ENCODE assay signal across 8 cellular contexts in the genomic region with DNA sequence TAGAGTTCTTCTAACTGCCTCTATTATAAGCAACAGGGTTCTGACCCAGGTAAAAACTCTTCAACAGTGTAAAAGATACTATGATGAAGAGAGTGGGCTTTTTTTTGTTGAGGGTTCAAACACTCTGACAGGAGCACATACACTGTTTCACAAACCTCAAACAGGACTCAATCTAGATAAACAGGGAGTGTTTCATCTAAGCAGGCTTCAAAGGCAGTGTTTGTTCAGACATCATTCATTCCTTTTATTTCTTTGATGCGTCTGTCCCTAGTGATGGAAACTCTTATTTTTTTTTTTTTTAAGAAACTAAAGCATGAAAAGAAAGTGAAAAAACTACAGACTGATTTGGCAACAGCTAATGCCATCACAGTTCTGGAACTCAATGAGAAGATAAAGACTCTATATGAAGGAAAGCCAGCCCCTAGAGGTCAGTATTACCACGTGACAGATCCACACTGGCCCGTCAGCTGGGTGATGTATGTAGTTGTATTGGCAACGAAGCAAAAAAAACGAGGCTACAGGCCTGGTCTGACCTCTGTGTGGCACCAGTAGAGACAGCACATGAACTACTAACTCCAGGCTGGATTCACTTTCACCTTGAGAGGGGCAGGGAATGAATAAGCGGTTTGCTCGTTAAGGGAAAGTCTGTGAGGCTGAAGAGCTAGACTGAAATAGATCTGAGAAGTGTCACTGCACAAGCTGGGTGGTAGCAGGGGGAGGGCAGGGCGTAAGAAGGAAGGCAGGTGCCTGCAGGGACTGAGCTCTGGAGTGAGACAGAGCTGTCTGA.
DNase-seq lines count a peak whose midpoint lies in the region; FAIRE-seq and TF ChIP-seq lines count a peak whose summit lies in the region.

No MANE protein-coding gene starts in this region.

- peaks cover 18% of the 10 kb centered on the region; the same call in 1 of the 2 replicates for H3K4me1 Mint-ChIP-seq in HFFc6 (ENCODE audit: low read depth)

- no peak overlapping the region for H2BK5ac ChIP-seq in H1 (ENCODE audit: low read depth, low read length)

- POLR2A ChIA-PET in H1 (lab: Charles Lee; ENCODE audit: partially characterized antibody): no interaction called here

- H4K5ac ChIP-seq in H1 (ENCODE audit: insufficient read length, low read depth, low read length): peak overlapping the region; percentile 44

- H2BK20ac ChIP-seq in H1 (ENCODE audit: low read length): no peak overlapping the region

- H3K9me3 ChIP-seq in MM.1S (replicated peaks; ENCODE audit: insufficient read depth, low read length): no peaks in the 10 kb centered on the region
- H3K9me3 ChIP-seq in H1 (ENCODE audit: insufficient read depth in 2 of 2, low read depth in 1 of 2, low read length in 1 of 2): no peaks in the 10 kb centered on the region
- H3K9me3 ChIP-seq in mucosa of rectum (ENCODE audit: control insufficient read depth in 2 of 2, low read length in 2 of 2): no peaks in the 10 kb centered on the region

- H3K9me2 ChIP-seq in MM.1S (replicated peaks; ENCODE audit: insufficient read depth, low read length): no peaks in the 10 kb centered on the region

- peak; percentile 59 for TF ChIP-seq CTCF in HFFc6 (IDR thresholded peaks at IDR 0.05)
- peak; percentile 58 for TF ChIP-seq CTCF in MM.1S (IDR thresholded peaks at IDR 0.05; ENCODE audit: low read length)
- TF ChIP-seq CTCF in H1 (IDR thresholded peaks at IDR 0.05; ENCODE audit: control extremely low read depth in 1 of 3, insufficient read depth in 1 of 3, low read depth in 1 of 3, low read length in 3 of 3): peak; percentile 20 to 53 (median 47)

- TF ChIP-seq POLR2A in GM12891 (IDR thresholded peaks at IDR 0.05; ENCODE audit: low read depth, low read length) (no peak), H1 (IDR thresholded peaks at IDR 0.05; ENCODE audit: control extremely low read depth in 1 of 2, low read depth in 2 of 2, low read length in 2 of 2) (no peak)

- no peak overlapping the region for H4K91ac ChIP-seq in H1 (replicated peaks; ENCODE audit: insufficient read length, low read length)

- FAIRE-seq in GM12891 (lab: Jason Lieb, UNC) (peak; percentile 90), H1 (lab: Jason Lieb, UNC) (peak; percentile 87)

- H3F3A ChIP-seq in MM.1S (ENCODE audit: insufficient read depth, low read length): no peaks in the 10 kb centered on the region

- no peaks in the 10 kb centered on the region for H3K9me3 Mint-ChIP-seq in HFFc6

- CTCF ChIA-PET in H1 (lab: Charles Lee; ENCODE audit: partially characterized antibody): interaction anchor here (0.6 to 5.8 kb wide), 18 partner anchors 9 to 579 kb away, joined by 3 to 53 read pairs (median 3); no protein-coding TSS in a partner anchor

- H3K14ac ChIP-seq in H1 (ENCODE audit: insufficient read length): no peak overlapping the region

- H3K4me3 ChIP-seq in MM.1S (ENCODE audit: low read length): peak overlapping the region; percentile 6; the same call in 1 of the 2 replicates
- H3K4me3 ChIP-seq in H1 (ENCODE audit: extremely low read depth in 1 of 4, insufficient read depth in 2 of 4, low read depth in 3 of 4, low read length in 4 of 4): no peak overlapping the region
- no peak overlapping the region for H3K4me3 ChIP-seq in mucosa of rectum (ENCODE audit: low read length in 2 of 2)

- H3K79me2 ChIP-seq in MM.1S (ENCODE audit: low read length) (no peaks in the 10 kb centered on the region), H1 (ENCODE audit: control insufficient read depth in 1 of 2, insufficient read depth in 2 of 2, low read length in 2 of 2) (no peaks in the 10 kb centered on the region)

- H3K79me1 ChIP-seq in H1 (ENCODE audit: low read depth, low read length): no peaks in the 10 kb centered on the region

- no peak for TF ChIP-seq EP300 in H1 (IDR thresholded peaks at IDR 0.05; ENCODE audit: borderline replicate concordance in 1 of 2, low read depth in 2 of 2, low read length in 2 of 2)

- TF ChIP-seq RAD21 in H1 (IDR thresholded peaks at IDR 0.05 in 1 of 2, conservative IDR thresholded peaks at IDR 0.05 in 1 of 2; ENCODE audit: low read depth in 2 of 2, low read length in 2 of 2): peak; percentile 71 to 74

- H2BK120ac ChIP-seq in H1 (replicated peaks; ENCODE audit: low read depth, low read length): no peak overlapping the region

- H3K18ac ChIP-seq in H1 (ENCODE audit: extremely low read depth, low read length): no peak overlapping the region

- H3K27me3 ChIP-seq in MM.1S (replicated peaks; ENCODE audit: insufficient read depth, low read length): no peaks in the 10 kb centered on the region
- H3K27me3 ChIP-seq in H1 (replicated peaks in 1 of 4; ENCODE audit: control insufficient read depth in 3 of 4, extremely low read depth in 1 of 4, insufficient read depth in 3 of 4, low read length in 3 of 4): no peaks in the 10 kb centered on the region
- no peaks in the 10 kb centered on the region for H3K27me3 ChIP-seq in mucosa of rectum (ENCODE audit: control insufficient read depth in 2 of 2, insufficient read depth in 2 of 2, low read length in 2 of 2)

- peak; percentile 14 for DNase-seq in AG08396 (ENCODE audit: low spot score)
- DNase-seq in GM12891 (ENCODE audit: insufficient read length, low spot score): no peak
- peak; percentile 38 for DNase-seq in HFFc6
- DNase-seq in MM.1S: peak; percentile 90
- DNase-seq in SW480 (ENCODE audit: low spot score): peak; percentile 92
- DNase-seq in H1 (ENCODE audit: low read depth in 1 of 2, low spot score in 2 of 2): peak; percentile 1 to 54
- no peak for DNase-seq in mesenteric fat pad (ENCODE audit: low spot score)

- H2AFZ ChIP-seq in MM.1S (ENCODE audit: low read length) (no peak overlapping the region), H1 (ENCODE audit: low read length) (no peak overlapping the region; the same call in 1 of the 2 replicates)

- H3K27ac ChIP-seq in MM.1S (ENCODE audit: low read length) (peak overlapping the region; percentile 1; the same call in 1 of the 2 replicates), H1 (ENCODE audit: low read depth, low read length) (no peak overlapping the region), mucosa of rectum (ENCODE audit: low read depth in 2 of 2, low read length in 2 of 2) (peak overlapping the region; percentile 11 to 16)

- no peak overlapping the region for H2BK15ac ChIP-seq in H1 (ENCODE audit: low read length)

- H2AK5ac ChIP-seq in H1 (ENCODE audit: low read depth, low read length): no peak overlapping the region

- WGBS in H1 (ENCODE audit: extremely low coverage in 1 of 2, insufficient coverage in 1 of 2, insufficient read length in 1 of 2, insufficient replicate concordance in 2 of 2, low coverage in 1 of 2, low lambda C conversion rate in 2 of 2, missing lambda C conversion rate in 1 of 2), 2 experiments: 44% methylated on average over 8 of the region's 8 CpGs; no CpG with 5 or more reads in 1 of the 2 experiments

- H3K36me3 Mint-ChIP-seq in HFFc6 (ENCODE audit: low read depth): no peaks in the 10 kb centered on the region

- no peak overlapping the region for H3K4ac ChIP-seq in H1 (replicated peaks; ENCODE audit: insufficient read length, low read depth, low read length)

- no peaks in the 10 kb centered on the region for H3K23me2 ChIP-seq in H1 (ENCODE audit: low read depth, low read length)

- H3K4me2 ChIP-seq in MM.1S (ENCODE audit: low read depth, low read length) (peak overlapping the region; percentile 40), H1 (ENCODE audit: insufficient read depth in 1 of 2, low read depth in 2 of 2, low read length in 2 of 2) (peak overlapping the region in 1 of 2 experiments; percentile 24; a peak in 1 of 4 replicates)

- H3K4me1 ChIP-seq in MM.1S (ENCODE audit: low read length) (peaks cover 7% of the 10 kb centered on the region; the same call in 1 of the 2 replicates), H1 (replicated peaks in 1 of 4; ENCODE audit: control insufficient read depth in 3 of 4, insufficient read depth in 4 of 4, low read length in 3 of 4) (peaks cover 0 to 2% (median 0%) of the 10 kb centered on the region in 4 experiments; a peak in 1 of 7 replicates), mucosa of rectum (ENCODE audit: control insufficient read depth in 2 of 2, insufficient read depth in 2 of 2, low read length in 2 of 2) (peaks cover 3 to 18% of the 10 kb centered on the region in 2 donors)

- no peak overlapping the region for H3K4me3 Mint-ChIP-seq in HFFc6

- H3K27me3 Mint-ChIP-seq in HFFc6 (ENCODE audit: insufficient read depth): no peaks in the 10 kb centered on the region

- no peak overlapping the region for H3K56ac ChIP-seq in H1 (replicated peaks; ENCODE audit: insufficient read length, low read depth, low read length)

- no peak overlapping the region for H3K27ac Mint-ChIP-seq in HFFc6

- H3K9ac ChIP-seq in MM.1S (ENCODE audit: low read length) (no peak overlapping the region), H1 (replicated peaks in 1 of 4; ENCODE audit: extremely low read depth in 1 of 4, low read depth in 3 of 4, low read length in 3 of 4) (no peak overlapping the region), mucosa of rectum (ENCODE audit: low read depth in 1 of 2, low read length in 2 of 2) (no peak overlapping the region)

- no peak overlapping the region for H2BK12ac ChIP-seq in H1 (ENCODE audit: low read depth, low read length)

- H3K23ac ChIP-seq in H1 (ENCODE audit: insufficient read length): no peak overlapping the region

- H4K8ac ChIP-seq in H1 (ENCODE audit: extremely low read depth, insufficient read depth, low read length): no peak overlapping the region

- H3K36me3 ChIP-seq in MM.1S (replicated peaks; ENCODE audit: insufficient read depth, low read length): no peaks in the 10 kb centered on the region
- H3K36me3 ChIP-seq in H1 (ENCODE audit: control insufficient read depth in 2 of 4, insufficient read depth in 4 of 4, low read length in 3 of 4): no peaks in the 10 kb centered on the region
- no peaks in the 10 kb centered on the region for H3K36me3 ChIP-seq in mucosa of rectum (ENCODE audit: control insufficient read depth in 2 of 2, insufficient read depth in 2 of 2, low read length in 2 of 2)

- H4K20me1 ChIP-seq in MM.1S (ENCODE audit: insufficient read depth, low read length): no peaks in the 10 kb centered on the region
- no peaks in the 10 kb centered on the region for H4K20me1 ChIP-seq in H1 (replicated peaks in 1 of 2; ENCODE audit: control insufficient read depth in 1 of 2, insufficient read depth in 2 of 2, low read length in 2 of 2)

TF ChIP-seq in GM12891, 5 proteins besides CTCF, POLR2A, EP300 and RAD21 (continues in another document):
- TF ChIP-seq SPI1 (IDR thresholded peaks at IDR 0.05; ENCODE audit: low read depth, low read length) (no peak), POU2F2 (IDR thresholded peaks at IDR 0.05; ENCODE audit: low read depth, low read length) (no peak), TAF1 (IDR thresholded peaks at IDR 0.05; ENCODE audit: low read depth, low read length) (no peak), PAX5 (IDR thresholded peaks at IDR 0.05; ENCODE audit: insufficient read depth, low read length, severe bottlenecking) (no peak)

TF ChIP-seq in H1, 55 proteins besides CTCF, POLR2A, EP300 and RAD21 (continues in another document):
- TF ChIP-seq, protein P1, sequence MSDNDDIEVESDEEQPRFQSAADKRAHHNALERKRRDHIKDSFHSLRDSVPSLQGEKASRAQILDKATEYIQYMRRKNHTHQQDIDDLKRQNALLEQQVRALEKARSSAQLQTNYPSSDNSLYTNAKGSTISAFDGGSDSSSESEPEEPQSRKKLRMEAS (IDR thresholded peaks at IDR 0.05): 0 out of 2 replicates have a peak, but pooled peaks have one; percentile 16

Comparison
In these comparisons a context has a peak if more than half of its experiments do, and no peak if none do; other contexts are left out.
1. DNase-seq: peak in AG08396 (single experiment), HFFc6 (single experiment), MM.1S (single experiment), SW480 (single experiment) and H1 (2 of 2); none in GM12891 (single experiment) and mesenteric fat pad (single experiment).
2. Peak in every context shown above with its lines, with median percentiles within 50 percentile points of each other: CTCF ChIP-seq.